ENCODE assay signal across 26 cellular contexts in genomic region chr1:184019506-184019905, GRCh38.
"Had no signal": no experiment of that assay in that cellular context is flagged by ENCODE, and none has a peak within 500 bp of the region (broad histone marks: within the 10 kb centered on the region; RNA-seq: fewer than 3 reads in every experiment).

No MANE protein-coding gene starts in this region.

- H3K4me3 ChIP-seq: body of pancreas, cardiac muscle cell, esophagus squamous epithelium, lower lobe of right lung, mucosa of descending colon, smooth muscle cell, stomach, testis, transverse colon had no signal

- H3K4me1 ChIP-seq: lower lobe of right lung had no signal

- H3K36me3 ChIP-seq: cardiac muscle cell, esophagus squamous epithelium, lower lobe of right lung, stomach, transverse colon had no signal

- DNase-seq: activated CD4-positive, alpha-beta T cell treated with anti-CD3 and anti-CD28 coated beads for 4 hours; activated CD4-positive, alpha-beta T cell treated with anti-CD3 and anti-CD28 coated beads, Interleukin-2, amount 50 U/mL, for 4 hours; activated effector memory CD4-positive, alpha-beta T cell treated with Interleukin-2 at 50 U/mL for 16 hours; activated naive CD4-positive, alpha-beta T cell treated with Interleukin-2 at 50 U/mL for 16 hours; activated T-cell treated with anti-CD3 and anti-CD28 coated beads for 4 hours; activated T-cell treated with anti-CD3 and anti-CD28 coated beads, Interleukin-2, amount 50 U/mL, for 72 hours; aorta; body of pancreas; effector CD4-positive, alpha-beta T cell; esophagus squamous epithelium; foreskin melanocyte; glutamatergic neuron; immature natural killer cell; lower lobe of right lung; mesendoderm; mucosa of descending colon; stimulated activated CD4-positive, alpha-beta T cell treated with anti-CD3 and anti-CD28 coated beads, Interleukin-1b, Interleukin-23, amount 100 ng/mL, for 48 hours; stimulated activated CD4-positive, alpha-beta T cell treated with anti-CD3 and anti-CD28 coated beads, Interleukin-4, amount 100 ng/mL, for 4 hours; stimulated activated CD8-positive, alpha-beta memory T cell treated with anti-CD3 and anti-CD28 coated beads, Interleukin-4, amount 100 ng/mL, for 48 hours; stomach; T-helper 1 cell; testis; transverse colon had no signal

- H3K27ac ChIP-seq: body of pancreas, cardiac muscle cell, epithelial cell of prostate, esophagus squamous epithelium, lower lobe of right lung, stomach, testis, transverse colon had no signal

- H3K9me3 ChIP-seq: body of pancreas, esophagus squamous epithelium, lower lobe of right lung, mucosa of descending colon, stomach, testis, transverse colon had no signal

- H3K27me3 ChIP-seq: body of pancreas, cardiac muscle cell, esophagus squamous epithelium, stomach, testis, transverse colon had no signal

- H3K4me2 ChIP-seq: smooth muscle cell had no signal
